ENCODE assay signal across 8 cellular contexts in genomic region chr13:24274452-24274971, GRCh38. TPM values are rescaled to one million over a fixed set of nuclear protein-coding genes. Genes with fewer than 3 reads are reported as not detected.
DNase-seq lines count a peak whose midpoint lies in the region; ATAC-seq and TF ChIP-seq lines count a peak whose summit lies in the region.

No MANE protein-coding gene starts in this region.

- peaks cover 24 to 92% of the 10 kb centered on the region in 2 donors for H3K4me1 ChIP-seq in left lung

- no peaks in the 10 kb centered on the region for H3K36me3 Mint-ChIP-seq in stimulated activated naive B cell treated with anti-CD40 and anti-IgM and Interleukin-4, amounts not matched to agents 10 μg/mL and 1 μg/mL and 100 μg/mL, for 72 hours

- peak overlapping the region; percentile 56 to 65 for H3K4me3 Mint-ChIP-seq in stimulated activated naive B cell treated with anti-CD40 and anti-IgM and Interleukin-4, amounts not matched to agents 10 μg/mL and 1 μg/mL and 100 μg/mL, for 72 hours

- peak overlapping the region; percentile 19 to 95 for H3K27ac ChIP-seq in left lung

- no peak overlapping the region for H3K4me3 ChIP-seq in left lung

- H3K27me3 Mint-ChIP-seq in stimulated activated naive B cell treated with anti-CD40 and anti-IgM and Interleukin-4, amounts not matched to agents 10 μg/mL and 1 μg/mL and 100 μg/mL, for 72 hours: no peaks in the 10 kb centered on the region

- no peaks in the 10 kb centered on the region for H3K36me3 ChIP-seq in left lung

- ATAC-seq in HG03520 (IDR thresholded peaks at IDR 0.05; ENCODE audit: unreplicated experiment) (peak; percentile 44), left lung (no peak)
- peak; percentile 77 to 79 for ATAC-seq in stimulated activated naive B cell treated with anti-CD40 and anti-IgM and Interleukin-4, amounts not matched to agents 10 μg/mL and 1 μg/mL and 100 μg/mL, for 72 hours (replicated peaks)

- H3K9me3 ChIP-seq in left lung: no peaks in the 10 kb centered on the region

- peak overlapping the region; percentile 95 for H3K27ac Mint-ChIP-seq in stimulated activated naive B cell treated with anti-CD40 and anti-IgM and Interleukin-4, amounts not matched to agents 10 μg/mL and 1 μg/mL and 100 μg/mL, for 72 hours

- intact Hi-C loops in left lung (cut with DNase I): no loop called here
- intact Hi-C loops in posterior vena cava (cut with DNase I): no loop called here

- no peaks in the 10 kb centered on the region for H3K27me3 ChIP-seq in left lung

- no peak for TF ChIP-seq CTCF in left lung (IDR thresholded peaks at IDR 0.05)

- H3K9me3 Mint-ChIP-seq in stimulated activated naive B cell treated with anti-CD40 and anti-IgM and Interleukin-4, amounts not matched to agents 10 μg/mL and 1 μg/mL and 100 μg/mL, for 72 hours: no peaks in the 10 kb centered on the region

- peaks cover 47 to 62% of the 10 kb centered on the region in 2 donors for H3K4me1 Mint-ChIP-seq in stimulated activated naive B cell treated with anti-CD40 and anti-IgM and Interleukin-4, amounts not matched to agents 10 μg/mL and 1 μg/mL and 100 μg/mL, for 72 hours

- peak; percentile 57 for DNase-seq in NK-92 treated with Interleukin-12 subunit alpha and Interleukin-12 subunit beta, amount 100 ng/mL, for 24 hours (lab: John Stamatoyannopoulos, UW)
- DNase-seq in NK-92 (lab: John Stamatoyannopoulos, UW; ENCODE audit: unreplicated experiment) (no peak), left lung (peak in 1 of 2 donors; percentile 60), NCI-H526 (lab: John Stamatoyannopoulos, UW) (no peak), posterior vena cava (ENCODE audit: low spot score) (no peak)
- DNase-seq in activated T-cell treated with anti-CD3 and anti-CD28 coated beads, Interleukin-2, amount 50 U/mL, for 48 hours: peak; percentile 72 to 78
- DNase-seq in stimulated activated naive B cell treated with anti-CD40 and anti-IgM and Interleukin-4, amounts not matched to agents 10 μg/mL and 1 μg/mL and 100 μg/mL, for 72 hours: peak; percentile 79

RNA-seq across cellular contexts. Expression of gene C1QTNF9, which starts 34.9 kb away (rescaled TPM):
- total RNA-seq in left lung (under 1 TPM in 1 of 2 donors, not detected in 1; 0.18 TPM), posterior vena cava (under 1 TPM; 0.42 to 0.95 TPM)

Comparison
In these comparisons a context has a peak if more than half of its experiments do, and no peak if none do; other contexts are left out.
1. DNase-seq: peak in NK-92 treated with Interleukin-12 subunit alpha and Interleukin-12 subunit beta, amount 100 ng/mL, for 24 hours (single experiment), activated T-cell treated with anti-CD3 and anti-CD28 coated beads, Interleukin-2, amount 50 U/mL, for 48 hours (2 of 2) and stimulated activated naive B cell treated with anti-CD40 and anti-IgM and Interleukin-4, amounts not matched to agents 10 μg/mL and 1 μg/mL and 100 μg/mL, for 72 hours (single experiment); none in NK-92 (single experiment), NCI-H526 (0 of 2) and posterior vena cava (single experiment).